In genomic region chr4:5972571-5972970, GRCh38 we compare ENCODE assay signal across 1 cellular context.
TF ChIP-seq lines count a peak whose summit lies in the region.

No MANE protein-coding gene starts in this region.

TF ChIP-seq in H1, 55 proteins besides CTCF, POLR2A, EP300 and RAD21:
- TF ChIP-seq CHD7 (IDR thresholded peaks at IDR 0.05; ENCODE audit: insufficient replicate concordance, low read length), result no peak
- TF ChIP-seq TAF7 (optimal IDR thresholded peaks at IDR 0.05; ENCODE audit: borderline replicate concordance, low read depth, low read length), result no peak
- no peak for TF ChIP-seq ATF2 (IDR thresholded peaks at IDR 0.05; ENCODE audit: low read length)
- no peak for TF ChIP-seq CHD1 (IDR thresholded peaks at IDR 0.05; ENCODE audit: low read depth, low read length)
- no peak for TF ChIP-seq PHF8 (conservative IDR thresholded peaks at IDR 0.05; ENCODE audit: low read depth, low read length)
TF ChIP-seq in H1: peak in this region for 0.
